ENCODE assay signal across 10 cellular contexts in genomic region chr17:82881900-82882714, GRCh38. TPM values are rescaled to one million over a fixed set of nuclear protein-coding genes. Genes with fewer than 3 reads are reported as not detected.
DNase-seq lines count a peak whose midpoint lies in the region; ATAC-seq and TF ChIP-seq lines count a peak whose summit lies in the region.
"Had no signal": no experiment of that assay in that cellular context is flagged by ENCODE, and none has a peak within 500 bp of the region (broad histone marks: within the 10 kb centered on the region; RNA-seq: fewer than 3 reads in every experiment).

No MANE protein-coding gene starts in this region.

- TF ChIP-seq CTCF in CD8-positive, alpha-beta T cell (IDR thresholded peaks at IDR 0.05) = no peak
- TF ChIP-seq CTCF in WTC11 (IDR thresholded peaks at IDR 0.05) (no peak), ascending aorta (IDR thresholded peaks at IDR 0.05) (no peak)

- intact Hi-C loops in CD8-positive, alpha-beta T cell (cut with DNase I, micrococcal nuclease) = loop anchor here (1.0 to 5.0 kb wide), 5 partner anchors 11 to 585 kb away; no protein-coding TSS in a partner anchor
- intact Hi-C loops in Right ventricle myocardium superior (cut with DNase I) = no loop called here
- intact Hi-C loops in ascending aorta (cut with DNase I) = no loop called here

- H3K9me3 ChIP-seq in CD8-positive, alpha-beta T cell (ENCODE audit: low read length) = no peaks in the 10 kb centered on the region
- no peaks in the 10 kb centered on the region for H3K9me3 ChIP-seq in ascending aorta

- H3K27ac Mint-ChIP-seq in CD8-positive, alpha-beta T cell = peak overlapping the region; percentile 99
- H3K27ac Mint-ChIP-seq in WTC11 = peak overlapping the region; percentile 94

- H3K4me1 Mint-ChIP-seq in CD8-positive, alpha-beta T cell (ENCODE audit: low read depth) = peaks cover 71% of the 10 kb centered on the region
- peaks cover 19% of the 10 kb centered on the region for H3K4me1 Mint-ChIP-seq in WTC11

- H3K27me3 ChIP-seq in CD8-positive, alpha-beta T cell (ENCODE audit: insufficient read depth, low read length) = no peaks in the 10 kb centered on the region
- H3K27me3 ChIP-seq in ascending aorta = no peaks in the 10 kb centered on the region

- peak overlapping the region; percentile 70 for H3K4me3 ChIP-seq in CD8-positive, alpha-beta T cell (ENCODE audit: low read depth, low read length)
- no peak overlapping the region for H3K4me3 ChIP-seq in ascending aorta
- H3K4me3 ChIP-seq: SK-N-MC had no signal

- H3K9me3 Mint-ChIP-seq in CD8-positive, alpha-beta T cell = no peaks in the 10 kb centered on the region
- peaks cover 5% of the 10 kb centered on the region; the same call in 1 of the 2 replicates for H3K9me3 Mint-ChIP-seq in WTC11

- H3K27ac ChIP-seq in CD8-positive, alpha-beta T cell (ENCODE audit: low read depth, low read length) = peak overlapping the region; percentile 74
- H3K27ac ChIP-seq in ascending aorta = no peak overlapping the region
- H3K27ac ChIP-seq: SK-N-MC had no signal

- H3K27me3 Mint-ChIP-seq in CD8-positive, alpha-beta T cell (ENCODE audit: low read depth) = no peaks in the 10 kb centered on the region
- no peaks in the 10 kb centered on the region for H3K27me3 Mint-ChIP-seq in WTC11 (ENCODE audit: low read depth)

- CTCF ChIA-PET in CD8-positive, alpha-beta T cell (lab: Charles Lee) = interaction anchor here (0.9 to 1.3 kb wide), 2 partner anchors 17 to 100 kb away, joined by 3 to 4 read pairs; no protein-coding TSS in a partner anchor
- CTCF ChIA-PET in WTC11 (lab: Charles Lee) = interaction anchor here (0.5 to 1.3 kb wide), 4 partner anchors 11 to 123 kb away, joined by 3 to 5 read pairs (median 4); no protein-coding TSS in a partner anchor

- H3K4me3 Mint-ChIP-seq in CD8-positive, alpha-beta T cell = peak overlapping the region; percentile 82
- no peak overlapping the region for H3K4me3 Mint-ChIP-seq in WTC11

- H3K4me1 ChIP-seq in CD8-positive, alpha-beta T cell (ENCODE audit: insufficient read depth, low read length) = peaks cover 63% of the 10 kb centered on the region
- peaks cover 0 to 2% of the 10 kb centered on the region in 2 donors for H3K4me1 ChIP-seq in ascending aorta

- no peaks in the 10 kb centered on the region for H3K36me3 ChIP-seq in CD8-positive, alpha-beta T cell (ENCODE audit: insufficient read depth, low read length)
- H3K36me3 ChIP-seq in ascending aorta = peaks cover 0 to 4% of the 10 kb centered on the region in 2 donors

- POLR2A ChIA-PET in CD8-positive, alpha-beta T cell (lab: Charles Lee) = interaction anchor here (1.4 to 5.6 kb wide), 4 partner anchors 11 to 27 kb away, joined by 3 to 59 read pairs (median 10); no protein-coding TSS in a partner anchor
- POLR2A ChIA-PET in WTC11 (lab: Charles Lee) = no interaction called here

- peaks cover 6% of the 10 kb centered on the region for H3K36me3 Mint-ChIP-seq in CD8-positive, alpha-beta T cell
- H3K36me3 Mint-ChIP-seq in WTC11 = peaks cover 26% of the 10 kb centered on the region

- DNase-seq in CD8-positive, alpha-beta T cell = no peak
- DNase-seq in WTC11 (ENCODE audit: low spot score) (no peak), Right ventricle myocardium superior (peak; percentile 76), putamen (ENCODE audit: low spot score) (peak; percentile 15), NCI-H2196 (lab: John Stamatoyannopoulos, UW; ENCODE audit: unreplicated experiment) (no peak), ascending aorta (ENCODE audit: low spot score in 2 of 2) (no peak), HK-2 (ENCODE audit: unreplicated experiment) (no peak)

- ATAC-seq in CD8-positive, alpha-beta T cell = no peak
- ATAC-seq in WTC11 (no peak), Right ventricle myocardium superior (ENCODE audit: poor library complexity) (peak; percentile 48), HG02840 (IDR thresholded peaks at IDR 0.05; ENCODE audit: low FRiP score, unreplicated experiment) (no peak)

TF ChIP-seq in WTC11, 78 proteins besides CTCF, POLR2A, EP300 and RAD21:
- TF ChIP-seq MYBL2 (CRISPR knock-in tag; IDR thresholded peaks at IDR 0.05) = no peak
- peak; percentile 55 for TF ChIP-seq GABPB1 (CRISPR knock-in tag; IDR thresholded peaks at IDR 0.05)

RNA-seq across cellular contexts. Expression of gene ZNF750, which starts 42.3 kb away (rescaled TPM):
- total RNA-seq in CD8-positive, alpha-beta T cell = not detected
- total RNA-seq in WTC11 (2021) (0.04 to 0.07 TPM in 2 of 3 replicates, not detected in the other), Right ventricle myocardium superior (0.13 TPM), ascending aorta (not detected)
- total RNA-seq: LHCN-M2 had no signal

Comparison
In these comparisons a context has a peak if more than half of its experiments do, and no peak if none do; other contexts are left out.
1. DNase-seq: peak in Right ventricle myocardium superior (single experiment) and putamen (single experiment); none in CD8-positive, alpha-beta T cell (0 of 7), WTC11 (single experiment), NCI-H2196 (single experiment), ascending aorta (0 of 2) and HK-2 (single experiment).
2. intact Hi-C loops: an anchor here in CD8-positive, alpha-beta T cell (1.0 to 5.0 kb wide); none called in Right ventricle myocardium superior and ascending aorta.